1 cellular context compared by ENCODE assay signal in genomic region chr3:12830785-12831581, GRCh38.
TF ChIP-seq lines count a peak whose summit lies in the region.

No MANE protein-coding gene starts in this region.

TF ChIP-seq in HepG2, 621 proteins besides CTCF, POLR2A, EP300 and RAD21:
- TF ChIP-seq IRX3 (CRISPR knock-in tag; IDR thresholded peaks at IDR 0.05; ENCODE audit: borderline replicate concordance, low read depth), result no peak
- 0 out of 2 replicates have a peak, but pooled peaks have one; percentile 48 for TF ChIP-seq POLR2G (IDR thresholded peaks at IDR 0.05; ENCODE audit: low read depth, low read length)
- peak; percentile 76 for TF ChIP-seq RBM22 (optimal IDR thresholded peaks at IDR 0.05; ENCODE audit: low read length)
- TF ChIP-seq PCBP1 (IDR thresholded peaks at IDR 0.05; ENCODE audit: borderline replicate concordance, low read depth, low read length), result no peak
- TF ChIP-seq NR1H2 (CRISPR knock-in tag; IDR thresholded peaks at IDR 0.05; ENCODE audit: borderline replicate concordance, low read depth), result no peak
- TF ChIP-seq KLF6 (CRISPR knock-in tag; IDR thresholded peaks at IDR 0.05), result no peak
- no peak for TF ChIP-seq PHF5A (CRISPR knock-in tag; IDR thresholded peaks at IDR 0.05; ENCODE audit: low read depth, unreplicated experiment)
- no peak for TF ChIP-seq ZNF501 (CRISPR knock-in tag; IDR thresholded peaks at IDR 0.05)
- TF ChIP-seq ZNF704 (CRISPR knock-in tag; IDR thresholded peaks at IDR 0.05; ENCODE audit: borderline replicate concordance), result no peak
- no peak for TF ChIP-seq ZFX (CRISPR knock-in tag; IDR thresholded peaks at IDR 0.05; ENCODE audit: low read depth)
- TF ChIP-seq ZNF558 (CRISPR knock-in tag; IDR thresholded peaks at IDR 0.05; ENCODE audit: borderline replicate concordance), result no peak
- no peak for TF ChIP-seq RBAK (CRISPR knock-in tag; IDR thresholded peaks at IDR 0.05)
- no peak for TF ChIP-seq ZNF318 (CRISPR knock-in tag; IDR thresholded peaks at IDR 0.05)
- no peak for TF ChIP-seq ZSCAN22 (CRISPR knock-in tag; IDR thresholded peaks at IDR 0.05)
- TF ChIP-seq ZKSCAN5 (CRISPR knock-in tag; IDR thresholded peaks at IDR 0.05), result no peak
- no peak for TF ChIP-seq XRCC5 (optimal IDR thresholded peaks at IDR 0.05; ENCODE audit: low read length)
- no peak for TF ChIP-seq SOX13 (IDR thresholded peaks at IDR 0.05)
- TF ChIP-seq SOX13 (CRISPR knock-in tag; conservative IDR thresholded peaks at IDR 0.05 in 1 of 2, IDR thresholded peaks at IDR 0.05 in 1 of 2), result no peak
- TF ChIP-seq, protein P1, sequence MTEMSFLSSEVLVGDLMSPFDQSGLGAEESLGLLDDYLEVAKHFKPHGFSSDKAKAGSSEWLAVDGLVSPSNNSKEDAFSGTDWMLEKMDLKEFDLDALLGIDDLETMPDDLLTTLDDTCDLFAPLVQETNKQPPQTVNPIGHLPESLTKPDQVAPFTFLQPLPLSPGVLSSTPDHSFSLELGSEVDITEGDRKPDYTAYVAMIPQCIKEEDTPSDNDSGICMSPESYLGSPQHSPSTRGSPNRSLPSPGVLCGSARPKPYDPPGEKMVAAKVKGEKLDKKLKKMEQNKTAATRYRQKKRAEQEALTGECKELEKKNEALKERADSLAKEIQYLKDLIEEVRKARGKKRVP (CRISPR knock-in tag; IDR thresholded peaks at IDR 0.05), result no peak
- no peak for TF ChIP-seq PLRG1 (conservative IDR thresholded peaks at IDR 0.05)
- no peak for TF ChIP-seq ZNF446 (CRISPR knock-in tag; IDR thresholded peaks at IDR 0.05)
- TF ChIP-seq, protein P2, sequence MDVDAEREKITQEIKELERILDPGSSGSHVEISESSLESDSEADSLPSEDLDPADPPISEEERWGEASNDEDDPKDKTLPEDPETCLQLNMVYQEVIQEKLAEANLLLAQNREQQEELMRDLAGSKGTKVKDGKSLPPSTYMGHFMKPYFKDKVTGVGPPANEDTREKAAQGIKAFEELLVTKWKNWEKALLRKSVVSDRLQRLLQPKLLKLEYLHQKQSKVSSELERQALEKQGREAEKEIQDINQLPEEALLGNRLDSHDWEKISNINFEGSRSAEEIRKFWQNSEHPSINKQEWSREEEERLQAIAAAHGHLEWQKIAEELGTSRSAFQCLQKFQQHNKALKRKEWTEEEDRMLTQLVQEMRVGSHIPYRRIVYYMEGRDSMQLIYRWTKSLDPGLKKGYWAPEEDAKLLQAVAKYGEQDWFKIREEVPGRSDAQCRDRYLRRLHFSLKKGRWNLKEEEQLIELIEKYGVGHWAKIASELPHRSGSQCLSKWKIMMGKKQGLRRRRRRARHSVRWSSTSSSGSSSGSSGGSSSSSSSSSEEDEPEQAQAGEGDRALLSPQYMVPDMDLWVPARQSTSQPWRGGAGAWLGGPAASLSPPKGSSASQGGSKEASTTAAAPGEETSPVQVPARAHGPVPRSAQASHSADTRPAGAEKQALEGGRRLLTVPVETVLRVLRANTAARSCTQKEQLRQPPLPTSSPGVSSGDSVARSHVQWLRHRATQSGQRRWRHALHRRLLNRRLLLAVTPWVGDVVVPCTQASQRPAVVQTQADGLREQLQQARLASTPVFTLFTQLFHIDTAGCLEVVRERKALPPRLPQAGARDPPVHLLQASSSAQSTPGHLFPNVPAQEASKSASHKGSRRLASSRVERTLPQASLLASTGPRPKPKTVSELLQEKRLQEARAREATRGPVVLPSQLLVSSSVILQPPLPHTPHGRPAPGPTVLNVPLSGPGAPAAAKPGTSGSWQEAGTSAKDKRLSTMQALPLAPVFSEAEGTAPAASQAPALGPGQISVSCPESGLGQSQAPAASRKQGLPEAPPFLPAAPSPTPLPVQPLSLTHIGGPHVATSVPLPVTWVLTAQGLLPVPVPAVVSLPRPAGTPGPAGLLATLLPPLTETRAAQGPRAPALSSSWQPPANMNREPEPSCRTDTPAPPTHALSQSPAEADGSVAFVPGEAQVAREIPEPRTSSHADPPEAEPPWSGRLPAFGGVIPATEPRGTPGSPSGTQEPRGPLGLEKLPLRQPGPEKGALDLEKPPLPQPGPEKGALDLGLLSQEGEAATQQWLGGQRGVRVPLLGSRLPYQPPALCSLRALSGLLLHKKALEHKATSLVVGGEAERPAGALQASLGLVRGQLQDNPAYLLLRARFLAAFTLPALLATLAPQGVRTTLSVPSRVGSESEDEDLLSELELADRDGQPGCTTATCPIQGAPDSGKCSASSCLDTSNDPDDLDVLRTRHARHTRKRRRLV (CRISPR knock-in tag; IDR thresholded peaks at IDR 0.05), result no peak
- TF ChIP-seq AGO2 (optimal IDR thresholded peaks at IDR 0.05; ENCODE audit: low read depth, low read length), result peak; percentile 28
- TF ChIP-seq GTF2F1 (IDR thresholded peaks at IDR 0.05; ENCODE audit: low read length), result no peak
- no peak for TF ChIP-seq ZFP90 (CRISPR knock-in tag; IDR thresholded peaks at IDR 0.05; ENCODE audit: borderline replicate concordance)
